10 cellular contexts compared by ENCODE assay signal in the genomic region with DNA sequence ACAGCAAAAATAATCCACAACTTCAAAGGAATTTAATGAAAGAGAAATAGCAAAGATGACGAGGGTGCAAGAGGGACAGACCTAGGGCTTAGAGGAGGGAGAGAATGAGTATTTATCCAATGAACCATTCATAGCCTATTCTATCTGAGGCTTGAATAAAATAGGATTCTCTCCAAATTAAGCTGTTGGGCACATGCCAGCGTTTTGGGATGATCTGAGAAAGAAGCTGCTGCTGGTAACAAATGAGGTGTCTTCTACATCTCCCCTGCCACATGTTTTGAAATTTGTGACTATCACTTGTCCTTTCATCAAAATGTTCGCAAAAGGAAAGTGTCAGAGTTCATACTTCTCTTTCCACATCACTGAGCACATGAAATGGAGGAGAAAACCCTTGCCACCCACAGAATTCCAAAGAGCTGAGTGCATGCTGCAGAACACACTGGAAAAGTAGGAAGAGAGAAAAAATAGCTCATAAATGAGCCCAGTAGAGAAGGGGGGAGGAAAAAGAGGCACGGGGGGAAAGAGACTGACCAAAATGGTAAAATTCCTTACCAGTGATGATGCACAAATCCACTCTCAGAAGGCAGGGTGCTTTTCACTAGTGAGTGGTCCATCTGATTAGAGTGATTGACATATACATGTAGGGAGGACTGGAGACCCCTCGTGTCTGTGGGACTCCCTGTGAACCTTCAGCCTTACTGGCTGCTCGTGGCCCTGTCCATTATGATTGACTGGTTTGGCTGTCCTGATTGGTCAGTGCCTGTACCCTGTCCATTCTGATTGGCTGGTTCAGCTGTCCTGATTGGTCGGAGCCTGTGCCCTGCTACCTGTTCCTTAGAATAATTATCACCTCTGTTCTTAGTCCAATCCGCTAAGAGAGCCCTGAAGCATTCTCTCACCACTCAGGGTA.
DNase-seq lines count a peak whose midpoint lies in the region; ATAC-seq and TF ChIP-seq lines count a peak whose summit lies in the region.
"Had no signal": no experiment of that assay in that cellular context is flagged by ENCODE, and none has a peak within 500 bp of the region (broad histone marks: within the 10 kb centered on the region; RNA-seq: fewer than 3 reads in every experiment).

No MANE protein-coding gene starts in this region.

- ATAC-seq in activated CD4-positive, alpha-beta T cell treated with anti-CD3 and anti-CD28 coated beads for 36 hours = no peak
- no peak for ATAC-seq in GM18858 (IDR thresholded peaks at IDR 0.05; ENCODE audit: unreplicated experiment)
- no peak for ATAC-seq in esophagus mucosa

- BruUV-seq in PC-9 (replicated peaks; lab: Mats Ljungman, UMichigan) = no TSS peak

- WGBS in neuronal stem cell (ENCODE audit: extremely low coverage in 2 of 2, insufficient read length in 2 of 2, insufficient replicate concordance in 1 of 2), 2 donors = no CpG with 5 or more reads among the region's 8 CpGs

- H3K4me1 Mint-ChIP-seq in activated CD4-positive, alpha-beta T cell treated with anti-CD3 and anti-CD28 coated beads for 36 hours = no peaks in the 10 kb centered on the region

- no peak overlapping the region for H3K4me3 ChIP-seq in PC-9
- H3K4me3 ChIP-seq in epithelial cell of proximal tubule (ENCODE audit: low read depth, low read length) = peak overlapping the region; percentile 40
- peak overlapping the region in 1 of 2 donors; percentile 1 for H3K4me3 ChIP-seq in neuronal stem cell (ENCODE audit: low read length in 2 of 2)

- no peak overlapping the region for H4K8ac ChIP-seq in neuronal stem cell (ENCODE audit: low read depth, low read length)

- no peak overlapping the region for H3K9ac ChIP-seq in neuronal stem cell (ENCODE audit: low read depth, low read length, poor library complexity)

- H3K27ac ChIP-seq in PC-9 (no peak overlapping the region), neuronal stem cell (replicated peaks; ENCODE audit: low read length) (no peak overlapping the region)

- H2AFZ ChIP-seq in PC-9 (peak overlapping the region; percentile 30; the same call in 1 of the 2 replicates), neuronal stem cell (ENCODE audit: low read length) (peak overlapping the region; percentile 39)

- peak overlapping the region; percentile 27 for H3K4me2 ChIP-seq in PC-9
- H3K4me2 ChIP-seq in neuronal stem cell (ENCODE audit: insufficient read depth, low read length, poor library complexity, severe bottlenecking) = no peak overlapping the region

- H3K4ac ChIP-seq in neuronal stem cell (ENCODE audit: low read length) = no peak overlapping the region

- H3K36me3 Mint-ChIP-seq in activated CD4-positive, alpha-beta T cell treated with anti-CD3 and anti-CD28 coated beads for 36 hours (ENCODE audit: low read depth) = no peaks in the 10 kb centered on the region

- no peaks in the 10 kb centered on the region for H3K79me2 ChIP-seq in PC-9 (ENCODE audit: low read depth)

- intact Hi-C loops in PC-9 (cut with micrococcal nuclease; ENCODE audit: unreplicated experiment) = no loop called here
- intact Hi-C loops in activated CD4-positive, alpha-beta T cell treated with anti-CD3 and anti-CD28 coated beads for 36 hours (cut with DNase I, micrococcal nuclease) = no loop called here

- no peaks in the 10 kb centered on the region for H3K36me3 ChIP-seq in PC-9 (ENCODE audit: low read depth)
- H3K36me3 ChIP-seq in neuronal stem cell (replicated peaks in 1 of 2; ENCODE audit: control insufficient read depth in 2 of 2, insufficient read depth in 2 of 2, low read length in 2 of 2) = no peaks in the 10 kb centered on the region

- peaks cover 36% of the 10 kb centered on the region for H3K9me3 ChIP-seq in PC-9 (ENCODE audit: insufficient read depth, low read depth)
- H3K9me3 ChIP-seq in neuronal stem cell (replicated peaks in 1 of 2; ENCODE audit: control insufficient read depth in 2 of 2, insufficient read depth in 1 of 2, low read depth in 1 of 2, low read length in 2 of 2) = peaks cover 3 to 47% of the 10 kb centered on the region in 2 donors

- H3K79me1 ChIP-seq in neuronal stem cell (ENCODE audit: low read depth, low read length) = no peaks in the 10 kb centered on the region

- POLR2A ChIA-PET in PC-9 (lab: Charles Lee; ENCODE audit: unreplicated experiment) = interaction anchor here (0.5 to 1.0 kb wide), 6 partner anchors 11 to 886 kb away, joined by 3 to 17 read pairs (median 6); no protein-coding TSS in a partner anchor
- POLR2A ChIA-PET in activated CD4-positive, alpha-beta T cell treated with anti-CD3 and anti-CD28 coated beads for 36 hours (lab: Charles Lee) = no interaction called here

- no peak overlapping the region for H2BK120ac ChIP-seq in neuronal stem cell (ENCODE audit: low read depth, low read length)

- H3K9me2 ChIP-seq in PC-9 (ENCODE audit: insufficient read depth) = no peaks in the 10 kb centered on the region

- H3K27me3 Mint-ChIP-seq in activated CD4-positive, alpha-beta T cell treated with anti-CD3 and anti-CD28 coated beads for 36 hours = peaks cover 9% of the 10 kb centered on the region

- H2BK5ac ChIP-seq in neuronal stem cell (ENCODE audit: low read length) = no peak overlapping the region

- H3K4me1 ChIP-seq in PC-9 (replicated peaks; ENCODE audit: insufficient read depth) (peaks cover 6% of the 10 kb centered on the region), neuronal stem cell (ENCODE audit: control insufficient read depth in 2 of 2, insufficient read depth in 1 of 2, low read depth in 1 of 2, low read length in 2 of 2) (peaks cover 0 to 24% of the 10 kb centered on the region in 2 donors)

- TF ChIP-seq CTCF in PC-9 (conservative IDR thresholded peaks at IDR 0.05) = no peak
- no peak for TF ChIP-seq CTCF in epithelial cell of proximal tubule (conservative IDR thresholded peaks at IDR 0.05; ENCODE audit: low read depth, low read length)

- H2BK12ac ChIP-seq in neuronal stem cell (ENCODE audit: low read length) = no peak overlapping the region

- no peak overlapping the region for H3K4me3 Mint-ChIP-seq in activated CD4-positive, alpha-beta T cell treated with anti-CD3 and anti-CD28 coated beads for 36 hours

- H3K9me3 Mint-ChIP-seq in activated CD4-positive, alpha-beta T cell treated with anti-CD3 and anti-CD28 coated beads for 36 hours (ENCODE audit: low read depth) = peaks cover 5% of the 10 kb centered on the region

- no peak overlapping the region for H3K18ac ChIP-seq in neuronal stem cell (ENCODE audit: low read length)

- H4K20me1 ChIP-seq in PC-9 (ENCODE audit: insufficient read depth) = no peaks in the 10 kb centered on the region

- H3K27me3 ChIP-seq in PC-9 (ENCODE audit: insufficient read depth, low read depth) (no peaks in the 10 kb centered on the region), neuronal stem cell (ENCODE audit: control insufficient read depth in 3 of 3, insufficient read depth in 3 of 3, low read depth in 1 of 3, low read length in 3 of 3) (peaks cover 0 to 2% (median 0%) of the 10 kb centered on the region in 3 experiments)

- H2AK5ac ChIP-seq in neuronal stem cell (ENCODE audit: low read depth, low read length) = no peak overlapping the region

- H2BK15ac ChIP-seq in neuronal stem cell (ENCODE audit: low read length) = no peak overlapping the region

- no peaks in the 10 kb centered on the region for H3F3A ChIP-seq in PC-9 (ENCODE audit: insufficient read depth, low read depth)

- H3K14ac ChIP-seq in neuronal stem cell (ENCODE audit: low read length) = no peak overlapping the region

- H3K23ac ChIP-seq in neuronal stem cell (ENCODE audit: low read depth, low read length, poor library complexity) = no peak overlapping the region

- CTCF ChIA-PET in PC-9 (lab: Charles Lee) = interaction anchor here (0.7 kb wide), 1 partner anchor 38 kb away, joined by 14 read pairs; no protein-coding TSS in a partner anchor
- CTCF ChIA-PET in activated CD4-positive, alpha-beta T cell treated with anti-CD3 and anti-CD28 coated beads for 36 hours (lab: Charles Lee) = no interaction called here

- peak; percentile 88 for DNase-seq in AG08395 (ENCODE audit: low spot score)
- peak; percentile 53 to 67 for DNase-seq in PC-9
- peak; percentile 95 for DNase-seq in epithelial cell of proximal tubule (ENCODE audit: low read depth)
- no peak for DNase-seq in neuronal stem cell (ENCODE audit: low spot score)
- no peak for DNase-seq in activated CD4-positive, alpha-beta T cell treated with anti-CD3 and anti-CD28 coated beads for 36 hours
- no peak for DNase-seq in hippocampal formation (lab: John Stamatoyannopoulos, UW)
- DNase-seq: NCI-H1105; stimulated activated CD4-positive, alpha-beta T cell treated with anti-CD3 and anti-CD28 coated beads, Interleukin-15, amount 100 ng/mL, for 24 hours had no signal

- no peak overlapping the region for H3K27ac Mint-ChIP-seq in activated CD4-positive, alpha-beta T cell treated with anti-CD3 and anti-CD28 coated beads for 36 hours

- H4K91ac ChIP-seq in neuronal stem cell (ENCODE audit: low read depth, low read length, poor library complexity) = no peak overlapping the region

Comparison
In these comparisons a context has a peak if more than half of its experiments do, and no peak if none do; other contexts are left out.
1. DNase-seq: peak in AG08395 (single experiment), PC-9 (2 of 2) and epithelial cell of proximal tubule (single experiment); none in neuronal stem cell (single experiment), activated CD4-positive, alpha-beta T cell treated with anti-CD3 and anti-CD28 coated beads for 36 hours (single experiment) and hippocampal formation (0 of 2).